In the genomic region with DNA sequence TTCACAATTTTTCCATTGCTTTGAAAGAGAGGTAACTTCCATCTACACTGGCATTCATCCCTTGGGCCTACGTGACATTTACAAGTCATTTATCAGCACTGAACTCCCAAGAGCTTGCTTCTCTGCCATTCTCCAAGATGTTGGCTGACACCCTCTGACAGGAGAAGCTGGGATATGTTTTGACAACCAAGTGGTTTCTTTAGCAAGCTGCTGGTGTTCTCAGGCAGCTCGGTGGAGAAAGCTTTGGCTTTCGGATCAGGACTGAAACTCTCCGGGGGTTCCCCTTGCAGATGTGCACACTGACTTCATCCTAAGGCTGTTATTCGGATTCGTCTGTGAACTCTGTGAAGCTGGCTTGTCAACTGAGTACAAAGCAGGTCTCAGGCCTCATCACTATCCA, we compare ENCODE assay signal across 35 cellular contexts. TPM values are rescaled to one million over a fixed set of nuclear protein-coding genes. Genes with fewer than 3 reads are reported as not detected.
A peak's percentile ranks its signal among the peaks of the same experiment; 100 is the strongest.
DNase-seq lines count a peak whose midpoint lies in the region; ATAC-seq and TF ChIP-seq lines count a peak whose summit lies in the region.
"Had no signal": no experiment of that assay in that cellular context is flagged by ENCODE, and none has a peak within 500 bp of the region (broad histone marks: within the 10 kb centered on the region; RNA-seq: fewer than 3 reads in every experiment).

No MANE protein-coding gene starts in this region.

- no peak overlapping the region for H2BK15ac ChIP-seq in neuronal stem cell (ENCODE audit: low read length)

- H3K4me1 Mint-ChIP-seq in chondrocyte (ENCODE audit: low read depth): peaks cover 12% of the 10 kb centered on the region
- H3K4me1 Mint-ChIP-seq: activated naive CD4-positive, alpha-beta T cell treated with anti-CD3 and anti-CD28 coated beads, Interleukin-2, amount 50 U/mL, for 24 hours; neural crest cell had no signal

- H3K27me3 ChIP-seq in right cardiac atrium (ENCODE audit: control insufficient read depth, insufficient read depth) (no peaks in the 10 kb centered on the region), WERI-Rb-1 (ENCODE audit: insufficient read depth, low read depth, severe bottlenecking) (no peaks in the 10 kb centered on the region), neuronal stem cell (ENCODE audit: control insufficient read depth in 3 of 3, insufficient read depth in 3 of 3, low read depth in 1 of 3, low read length in 3 of 3) (no peaks in the 10 kb centered on the region)
- H3K27me3 ChIP-seq: BLaER1, right lobe of liver had no signal

- no peaks in the 10 kb centered on the region for H3K79me1 ChIP-seq in neuronal stem cell (ENCODE audit: low read depth, low read length)

- no peaks in the 10 kb centered on the region for H3K9me3 ChIP-seq in right cardiac atrium (ENCODE audit: control insufficient read depth, low read length)
- H3K9me3 ChIP-seq in WERI-Rb-1 (ENCODE audit: severe bottlenecking): no peaks in the 10 kb centered on the region
- H3K9me3 ChIP-seq in neuronal stem cell (replicated peaks in 1 of 2; ENCODE audit: control insufficient read depth in 2 of 2, insufficient read depth in 1 of 2, low read depth in 1 of 2, low read length in 2 of 2): no peaks in the 10 kb centered on the region
- H3K9me3 ChIP-seq: BLaER1, left lung, right lobe of liver, SJSA1 had no signal

- H3K18ac ChIP-seq in neuronal stem cell (ENCODE audit: low read length): no peak overlapping the region

- H2BK5ac ChIP-seq in neuronal stem cell (ENCODE audit: low read length): no peak overlapping the region

- H3K23ac ChIP-seq in neuronal stem cell (ENCODE audit: low read depth, low read length, poor library complexity): no peak overlapping the region

- no peak overlapping the region for H4K8ac ChIP-seq in neuronal stem cell (ENCODE audit: low read depth, low read length)

- no peak overlapping the region for H2AFZ ChIP-seq in neuronal stem cell (ENCODE audit: low read length)
- H2AFZ ChIP-seq: parathyroid adenoma had no signal

- intact Hi-C loops in right cardiac atrium (cut with DNase I): no loop called here

- H3K36me3 Mint-ChIP-seq in chondrocyte (ENCODE audit: low read depth): no peaks in the 10 kb centered on the region
- H3K36me3 Mint-ChIP-seq: activated naive CD4-positive, alpha-beta T cell treated with anti-CD3 and anti-CD28 coated beads, Interleukin-2, amount 50 U/mL, for 24 hours had no signal

- ATAC-seq in HG02798 (IDR thresholded peaks at IDR 0.05; ENCODE audit: poor library complexity, unreplicated experiment): peak; percentile 46
- ATAC-seq in right cardiac atrium: peak; percentile 78 to 85
- ATAC-seq: left lung, right lobe of liver had no signal

- H3K27me3 Mint-ChIP-seq in chondrocyte (ENCODE audit: low read depth): peaks cover 38% of the 10 kb centered on the region

- peak overlapping the region; percentile 20 for H3K27ac Mint-ChIP-seq in chondrocyte (ENCODE audit: unreplicated experiment)
- H3K27ac Mint-ChIP-seq: activated naive CD4-positive, alpha-beta T cell treated with anti-CD3 and anti-CD28 coated beads, Interleukin-2, amount 50 U/mL, for 24 hours; activated T-helper 2 cell treated with anti-CD3 and anti-CD28 coated beads, Interferon-gamma antibody, Interleukin-2, Interleukin-4, amounts not matched to agents 10 μg/mL and 5 μg/mL and 100 μg/mL, durations not matched to agents 14 hours and 24 hours and 36 hours; dendritic cell treated with granulocyte-macrophage colony-stimulating factor and Interleukin-4, amounts not matched to agents 40 ng/mL and 50 ng/mL, for 4 days; HFFc6 had no signal

- H3K4me1 ChIP-seq in right cardiac atrium (ENCODE audit: control insufficient read depth, insufficient read depth, low read length): peaks cover 21% of the 10 kb centered on the region
- H3K4me1 ChIP-seq in neuronal stem cell (ENCODE audit: control insufficient read depth in 2 of 2, insufficient read depth in 1 of 2, low read depth in 1 of 2, low read length in 2 of 2): no peaks in the 10 kb centered on the region
- H3K4me1 ChIP-seq: left lung, parathyroid adenoma, right lobe of liver, SJSA1 had no signal

- H3K36me3 ChIP-seq in WERI-Rb-1 (no peaks in the 10 kb centered on the region), neuronal stem cell (replicated peaks in 1 of 2; ENCODE audit: control insufficient read depth in 2 of 2, insufficient read depth in 2 of 2, low read length in 2 of 2) (no peaks in the 10 kb centered on the region)
- H3K36me3 ChIP-seq: BLaER1, left lung, right lobe of liver, SJSA1 had no signal

- no peak for TF ChIP-seq CTCF in chondrocyte (IDR thresholded peaks at IDR 0.05)
- TF ChIP-seq CTCF in WERI-Rb-1 (IDR thresholded peaks at IDR 0.05; ENCODE audit: low read depth, low read length): no peak

- H3K4ac ChIP-seq in neuronal stem cell (ENCODE audit: low read length): no peak overlapping the region

- peak overlapping the region; percentile 84 for H3K27ac ChIP-seq in right cardiac atrium (ENCODE audit: low read length)
- no peak overlapping the region for H3K27ac ChIP-seq in WERI-Rb-1
- no peak overlapping the region for H3K27ac ChIP-seq in neuronal stem cell (replicated peaks; ENCODE audit: low read length)
- H3K27ac ChIP-seq: BLaER1, HL-60, left lung, parathyroid adenoma, right lobe of liver, SJSA1, VCaP had no signal

- H2BK120ac ChIP-seq in neuronal stem cell (ENCODE audit: low read depth, low read length): no peak overlapping the region

- H4K91ac ChIP-seq in neuronal stem cell (ENCODE audit: low read depth, low read length, poor library complexity): no peak overlapping the region

- H3K9ac ChIP-seq in neuronal stem cell (ENCODE audit: low read depth, low read length, poor library complexity): no peak overlapping the region
- H3K9ac ChIP-seq: BLaER1, parathyroid adenoma had no signal

- H2AK5ac ChIP-seq in neuronal stem cell (ENCODE audit: low read depth, low read length): no peak overlapping the region

- H3K4me3 ChIP-seq in right cardiac atrium (ENCODE audit: low read length) (no peak overlapping the region), WERI-Rb-1 (ENCODE audit: low read depth, low read length) (no peak overlapping the region), neuronal stem cell (ENCODE audit: low read length in 2 of 2) (no peak overlapping the region)
- H3K4me3 ChIP-seq: BLaER1, left lung, right lobe of liver, SJSA1 had no signal

- H3K9me3 Mint-ChIP-seq in chondrocyte (ENCODE audit: low read depth): no peaks in the 10 kb centered on the region
- H3K9me3 Mint-ChIP-seq: activated naive CD4-positive, alpha-beta T cell treated with anti-CD3 and anti-CD28 coated beads, Interleukin-2, amount 50 U/mL, for 24 hours; activated T-helper 2 cell treated with anti-CD3 and anti-CD28 coated beads, Interferon-gamma antibody, Interleukin-2, Interleukin-4, amounts not matched to agents 10 μg/mL and 5 μg/mL and 100 μg/mL, durations not matched to agents 14 hours and 24 hours and 36 hours; dendritic cell treated with granulocyte-macrophage colony-stimulating factor and Interleukin-4, amounts not matched to agents 40 ng/mL and 50 ng/mL, for 4 days; HFFc6; neural crest cell had no signal

- no peak overlapping the region for H3K4me3 Mint-ChIP-seq in chondrocyte (ENCODE audit: unreplicated experiment)
- H3K4me3 Mint-ChIP-seq: activated naive CD4-positive, alpha-beta T cell treated with anti-CD3 and anti-CD28 coated beads, Interleukin-2, amount 50 U/mL, for 24 hours; dendritic cell treated with granulocyte-macrophage colony-stimulating factor and Interleukin-4, amounts not matched to agents 40 ng/mL and 50 ng/mL, for 4 days; HFFc6; neural crest cell had no signal

- H3K14ac ChIP-seq in neuronal stem cell (ENCODE audit: low read length): no peak overlapping the region

- no peak overlapping the region for H3K4me2 ChIP-seq in neuronal stem cell (ENCODE audit: insufficient read depth, low read length, poor library complexity, severe bottlenecking)
- H3K4me2 ChIP-seq: BLaER1 had no signal

- no peak overlapping the region for H2BK12ac ChIP-seq in neuronal stem cell (ENCODE audit: low read length)

- no peak for DNase-seq in chondrocyte (ENCODE audit: low spot score)
- peak in 2 of 3 donors; percentile 43 to 68 for DNase-seq in right cardiac atrium
- no peak for DNase-seq in WERI-Rb-1
- DNase-seq in Kasumi-1 (lab: John Stamatoyannopoulos, UW): no peak
- DNase-seq in cerebellar cortex (ENCODE audit: low spot score): no peak
- no peak for DNase-seq in neuronal stem cell (ENCODE audit: low spot score)
- DNase-seq: activated CD4-positive, alpha-beta T cell treated with anti-CD3 and anti-CD28 coated beads for 4 hours; amygdala; DMS 273 treated with DMSO at 0.1 percent for 48 hours; EL; erythroblast; glutamatergic neuron; GOT3; HFFc6; KG1; left lung; mesendoderm; NCI-H1436 treated with DMSO at 0.1 percent for 48 hours; NCI-H2081 treated with DMSO at 0.1 percent for 48 hours; NCI-H226; right lobe of liver; stimulated activated CD4-positive, alpha-beta T cell treated with anti-CD3 and anti-CD28 coated beads, Interleukin-4, amount 100 ng/mL, for 1 hour; T1000; trophoblast cell had no signal

- WGBS in right cardiac atrium: 20% methylated on average over 6 of the region's 6 CpGs
- WGBS in neuronal stem cell (ENCODE audit: extremely low coverage in 2 of 2, insufficient read length in 2 of 2, insufficient replicate concordance in 1 of 2), 2 donors: no CpG with 5 or more reads among the region's 6 CpGs

RNA-seq across cellular contexts. Expression of a gene that starts 15.7 kb away (rescaled TPM):
- total RNA-seq in chondrocyte: 1.0 to 6.7 TPM (median 6.5 TPM) in 3 replicates
- total RNA-seq in right cardiac atrium: 100 to 1,000 TPM; 119 to 171 (median 134) TPM
- polyA plus RNA-seq in right cardiac atrium: 77.6 TPM
- 0.21 TPM for polyA plus RNA-seq in neuronal stem cell (2013, experiment 1 of 2)
- 0.28 TPM for polyA plus RNA-seq in neuronal stem cell (2013, experiment 2 of 2)
- total RNA-seq: activated T-helper 2 cell treated with anti-CD3 and anti-CD28 coated beads, Interferon-gamma antibody, Interleukin-2, Interleukin-4, amounts not matched to agents 10 μg/mL and 5 μg/mL and 100 μg/mL, durations not matched to agents 14 hours and 24 hours and 36 hours; bronchial epithelial cell; HFFc6; neural crest cell; SJSA1 had no signal

Comparison
In these comparisons a context has a peak if more than half of its experiments do, and no peak if none do; other contexts are left out.
1. DNase-seq: peak in right cardiac atrium (2 of 3); none in chondrocyte (single experiment), WERI-Rb-1 (single experiment), Kasumi-1 (0 of 2), cerebellar cortex (single experiment) and neuronal stem cell (single experiment).
2. RNA of a gene that starts 15.7 kb away (total RNA-seq): 119 to 171 TPM in right cardiac atrium; 1.0 to 6.7 TPM in chondrocyte; every median in the first group is over 10 times any median in the second.